2 cellular contexts compared by ENCODE assay signal in the genomic region with DNA sequence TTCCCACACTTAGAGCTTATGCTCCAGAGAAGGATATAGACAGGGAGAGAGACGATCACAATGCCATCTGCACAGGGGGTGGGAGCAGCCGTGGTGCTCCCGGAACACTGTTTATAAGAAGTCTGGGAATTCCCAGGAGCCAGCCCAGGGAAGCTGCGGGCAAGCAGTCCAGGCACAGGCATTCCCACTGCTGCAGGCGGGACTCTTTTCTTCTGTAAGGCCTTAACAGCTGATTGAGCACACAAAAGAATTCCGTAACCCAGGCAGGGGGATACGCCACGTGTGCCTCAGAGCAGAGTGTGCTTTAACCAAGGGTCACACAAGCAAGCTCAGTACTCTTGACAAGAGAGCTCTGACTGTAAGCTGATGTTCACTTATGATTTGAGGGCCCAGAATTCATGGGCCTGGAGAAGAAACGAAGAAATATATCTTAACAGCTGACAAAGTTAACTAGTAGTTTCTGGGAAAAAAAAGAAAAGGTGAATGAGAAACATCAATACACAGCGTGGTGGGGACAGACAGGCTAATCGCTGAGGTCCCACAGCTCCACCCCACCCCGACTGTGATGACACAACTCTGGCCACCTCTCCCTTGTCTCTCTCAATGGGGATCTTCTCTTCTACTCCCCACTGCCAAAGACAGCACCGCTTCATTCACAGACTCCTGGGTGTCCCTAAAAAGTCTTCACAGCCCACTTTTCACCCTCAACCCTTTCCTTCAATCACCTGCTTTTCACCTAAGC.
TF ChIP-seq lines count a peak whose summit lies in the region.

No MANE protein-coding gene starts in this region.

TF ChIP-seq in IMR-90, 13 proteins besides CTCF, POLR2A, EP300 and RAD21:
- TF ChIP-seq NFE2L2 (IDR thresholded peaks at IDR 0.05; ENCODE audit: low read depth, low read length) (no peak), MAZ (IDR thresholded peaks at IDR 0.05; ENCODE audit: borderline replicate concordance, low read depth, low read length) (no peak), CEBPB (IDR thresholded peaks at IDR 0.05; ENCODE audit: low read depth, low read length) (no peak), SMC3 (IDR thresholded peaks at IDR 0.05; ENCODE audit: low read depth, low read length) (no peak), MAFK (IDR thresholded peaks at IDR 0.05; ENCODE audit: low read depth, low read length) (no peak), CHD1 (IDR thresholded peaks at IDR 0.05; ENCODE audit: low read depth, low read length) (no peak), FOS (IDR thresholded peaks at IDR 0.05; ENCODE audit: low read depth, low read length) (no peak), MXI1 (IDR thresholded peaks at IDR 0.05; ENCODE audit: borderline replicate concordance, low read depth, low read length) (no peak), RCOR1 (IDR thresholded peaks at IDR 0.05; ENCODE audit: insufficient replicate concordance, low read length) (no peak), BHLHE40 (IDR thresholded peaks at IDR 0.05; ENCODE audit: low read depth, low read length) (no peak), RFX5 (IDR thresholded peaks at IDR 0.05; ENCODE audit: low read depth, low read length) (no peak)
- TF ChIP-seq, protein P1, sequence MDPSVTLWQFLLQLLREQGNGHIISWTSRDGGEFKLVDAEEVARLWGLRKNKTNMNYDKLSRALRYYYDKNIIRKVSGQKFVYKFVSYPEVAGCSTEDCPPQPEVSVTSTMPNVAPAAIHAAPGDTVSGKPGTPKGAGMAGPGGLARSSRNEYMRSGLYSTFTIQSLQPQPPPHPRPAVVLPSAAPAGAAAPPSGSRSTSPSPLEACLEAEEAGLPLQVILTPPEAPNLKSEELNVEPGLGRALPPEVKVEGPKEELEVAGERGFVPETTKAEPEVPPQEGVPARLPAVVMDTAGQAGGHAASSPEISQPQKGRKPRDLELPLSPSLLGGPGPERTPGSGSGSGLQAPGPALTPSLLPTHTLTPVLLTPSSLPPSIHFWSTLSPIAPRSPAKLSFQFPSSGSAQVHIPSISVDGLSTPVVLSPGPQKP (IDR thresholded peaks at IDR 0.05; ENCODE audit: borderline replicate concordance, low read depth, low read length), result no peak
- TF ChIP-seq, protein P2, sequence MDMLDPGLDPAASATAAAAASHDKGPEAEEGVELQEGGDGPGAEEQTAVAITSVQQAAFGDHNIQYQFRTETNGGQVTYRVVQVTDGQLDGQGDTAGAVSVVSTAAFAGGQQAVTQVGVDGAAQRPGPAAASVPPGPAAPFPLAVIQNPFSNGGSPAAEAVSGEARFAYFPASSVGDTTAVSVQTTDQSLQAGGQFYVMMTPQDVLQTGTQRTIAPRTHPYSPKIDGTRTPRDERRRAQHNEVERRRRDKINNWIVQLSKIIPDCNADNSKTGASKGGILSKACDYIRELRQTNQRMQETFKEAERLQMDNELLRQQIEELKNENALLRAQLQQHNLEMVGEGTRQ (IDR thresholded peaks at IDR 0.05; ENCODE audit: low read depth, low read length), result no peak

TF ChIP-seq in K562, 482 proteins besides CTCF, POLR2A, EP300 and RAD21:
- no peak for TF ChIP-seq FOXJ2 (tag; IDR thresholded peaks at IDR 0.05)
- no peak for TF ChIP-seq PHB2 (IDR thresholded peaks at IDR 0.05; ENCODE audit: low read depth)
- no peak for TF ChIP-seq ZNF354B (CRISPR knock-in tag; IDR thresholded peaks at IDR 0.05)
- no peak for TF ChIP-seq RHOXF2B (CRISPR knock-in tag; conservative IDR thresholded peaks at IDR 0.05)
- no peak for TF ChIP-seq MEF2D (tag; conservative IDR thresholded peaks at IDR 0.05; ENCODE audit: low read depth)
- TF ChIP-seq KLF13 (tag; IDR thresholded peaks at IDR 0.05; ENCODE audit: borderline replicate concordance, low read depth), result no peak
- no peak for TF ChIP-seq ZNF77 (CRISPR knock-in tag; IDR thresholded peaks at IDR 0.05)
- TF ChIP-seq RBM15 (IDR thresholded peaks at IDR 0.05; ENCODE audit: insufficient read depth, low read length), result no peak
- TF ChIP-seq MAFK (IDR thresholded peaks at IDR 0.05; ENCODE audit: low read length), result no peak
- TF ChIP-seq ZNF830 (CRISPR knock-in tag; IDR thresholded peaks at IDR 0.05), result no peak
- no peak for TF ChIP-seq RBFOX2 (IDR thresholded peaks at IDR 0.05; ENCODE audit: low read depth, low read length)
TF ChIP-seq in K562: peak in this region for 0.
